ENCODE assay signal across 9 cellular contexts in the genomic region with DNA sequence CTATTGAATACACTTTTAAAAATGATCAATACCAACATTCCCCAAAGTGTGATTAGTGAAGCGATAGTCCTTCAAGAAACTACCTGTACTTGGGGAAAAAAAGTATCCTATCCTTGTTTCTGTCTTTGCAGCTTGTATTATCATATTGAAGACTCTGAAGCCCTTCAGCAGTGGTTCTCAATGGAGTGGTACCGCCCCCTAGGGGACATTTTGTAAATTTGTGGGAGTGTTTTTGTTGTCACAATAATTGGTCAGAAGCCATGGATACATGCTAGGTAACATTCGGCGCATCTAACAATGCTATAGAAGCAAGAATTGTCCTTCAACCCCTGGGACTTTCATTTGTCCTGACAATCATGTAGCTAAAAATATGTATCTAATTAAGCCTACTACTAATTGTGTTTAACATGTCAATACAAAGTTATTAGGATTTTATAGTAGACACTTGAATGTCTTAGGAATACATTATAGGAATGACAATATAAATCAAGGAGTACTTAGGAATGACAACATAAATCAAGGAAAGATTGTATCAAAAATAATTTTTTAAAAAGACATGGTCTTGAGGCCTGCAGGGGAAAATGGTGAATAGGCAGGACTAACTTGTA. TPM values are rescaled to one million over a fixed set of nuclear protein-coding genes. Genes with fewer than 3 reads are reported as not detected.
A peak's percentile ranks its signal among the peaks of the same experiment; 100 is the strongest.
DNase-seq lines count a peak whose midpoint lies in the region; ATAC-seq and TF ChIP-seq lines count a peak whose summit lies in the region.
"Had no signal": no experiment of that assay in that cellular context is flagged by ENCODE, and none has a peak within 500 bp of the region (broad histone marks: within the 10 kb centered on the region; RNA-seq: fewer than 3 reads in every experiment).

No MANE protein-coding gene starts in this region.

- 0 out of 2 replicates have a peak, but pooled peaks cover 1% of the 10 kb centered on the region for H3K9me2 ChIP-seq in GM23338 (ENCODE audit: insufficient read depth)

- no peaks in the 10 kb centered on the region for H3K27me3 Mint-ChIP-seq in MCF 10A (ENCODE audit: insufficient read depth, unreplicated experiment)
- peaks cover 6% of the 10 kb centered on the region for H3K27me3 Mint-ChIP-seq in GM23338 (ENCODE audit: insufficient read depth, low read depth, poor library complexity)
- H3K27me3 Mint-ChIP-seq in progenitor cell of endocrine pancreas = no peaks in the 10 kb centered on the region

- no peak overlapping the region for H2AFZ ChIP-seq in GM23338
- no peak overlapping the region for H2AFZ ChIP-seq in fibroblast of lung (ENCODE audit: low read length)

- H3K79me2 ChIP-seq in GM23338 (replicated peaks; ENCODE audit: insufficient read depth) (no peaks in the 10 kb centered on the region), fibroblast of lung (ENCODE audit: control insufficient read depth, insufficient read depth, low read length) (no peaks in the 10 kb centered on the region)

- no peak overlapping the region for H3K9ac ChIP-seq in fibroblast of lung (ENCODE audit: insufficient read depth, low read length)

- H3K4me2 ChIP-seq in GM23338 (no peak overlapping the region), fibroblast of lung (ENCODE audit: extremely low read depth, insufficient read depth, low read length) (no peak overlapping the region)

- H3K9me3 Mint-ChIP-seq in MCF 10A (ENCODE audit: unreplicated experiment) (peaks cover 12% of the 10 kb centered on the region), GM23338 (peaks cover 46% of the 10 kb centered on the region), progenitor cell of endocrine pancreas (ENCODE audit: low read depth) (peaks cover 26% of the 10 kb centered on the region)

- H3K27ac Mint-ChIP-seq in MCF 10A (ENCODE audit: low read depth, unreplicated experiment) (no peak overlapping the region), GM23338 (no peak overlapping the region), progenitor cell of endocrine pancreas (no peak overlapping the region)

- CTCF ChIA-PET in MCF 10A (lab: Yijun Ruan, JAX) = interaction anchor here (0.6 to 5.4 kb wide), 35 partner anchors 11 to 749 kb away, joined by 3 to 110 read pairs (median 6); a partner anchor contains a TSS

- TF ChIP-seq CTCF in MCF 10A (IDR thresholded peaks at IDR 0.05; ENCODE audit: unreplicated experiment) = peak; percentile 52
- peak in 1 of 3 donors; percentile 23 for TF ChIP-seq CTCF in breast epithelium (IDR thresholded peaks at IDR 0.05)
- TF ChIP-seq CTCF in GM23338 (conservative IDR thresholded peaks at IDR 0.05; ENCODE audit: low read depth in 2 of 2) = peak; percentile 78 to 92
- TF ChIP-seq CTCF in NB4 (IDR thresholded peaks at IDR 0.05; ENCODE audit: low read depth, low read length) = peak; percentile 50
- TF ChIP-seq CTCF in WI38 (IDR thresholded peaks at IDR 0.05; ENCODE audit: low read depth, low read length) = peak; percentile 54
- peak; percentile 62 to 73 for TF ChIP-seq CTCF in fibroblast of lung (conservative IDR thresholded peaks at IDR 0.05 in 1 of 2, IDR thresholded peaks at IDR 0.05 in 1 of 2; ENCODE audit: low read depth in 1 of 2, low read length in 2 of 2)
- peak; percentile 54 for TF ChIP-seq CTCF in progenitor cell of endocrine pancreas (IDR thresholded peaks at IDR 0.05; ENCODE audit: unreplicated experiment)

- H3K27ac ChIP-seq in breast epithelium (no peak overlapping the region), GM23338 (ENCODE audit: low read depth) (no peak overlapping the region), fibroblast of lung (ENCODE audit: insufficient read depth, low read length) (no peak overlapping the region)

- ATAC-seq in GM23338 = peak; percentile 64

- no peak for TF ChIP-seq POLR2A in breast epithelium (IDR thresholded peaks at IDR 0.05)
- no peak for TF ChIP-seq POLR2A in NB4 (IDR thresholded peaks at IDR 0.05; ENCODE audit: extremely low read depth, insufficient read length)

- no peaks in the 10 kb centered on the region for H3F3A ChIP-seq in GM23338 (replicated peaks; ENCODE audit: low read depth)

- peaks cover 6% of the 10 kb centered on the region for H3K36me3 Mint-ChIP-seq in MCF 10A (ENCODE audit: insufficient read depth, unreplicated experiment)
- peaks cover 59% of the 10 kb centered on the region for H3K36me3 Mint-ChIP-seq in GM23338 (ENCODE audit: low read depth)
- peaks cover 32% of the 10 kb centered on the region for H3K36me3 Mint-ChIP-seq in progenitor cell of endocrine pancreas (ENCODE audit: insufficient read depth)

- POLR2A ChIA-PET in MCF 10A (lab: Yijun Ruan, JAX) = interaction anchor here (0.7 to 2.5 kb wide), 6 partner anchors 10 to 149 kb away, joined by 3 to 9 read pairs (median 4); no protein-coding TSS in a partner anchor

- peak; percentile 72 for DNase-seq in MCF 10A (ENCODE audit: unreplicated experiment)
- no peak for DNase-seq in breast epithelium (ENCODE audit: low spot score in 2 of 2)
- peak; percentile 78 for DNase-seq in GM23338 (ENCODE audit: low spot score)
- peak; percentile 70 for DNase-seq in NB4 (ENCODE audit: low read depth)
- DNase-seq in fibroblast of lung (ENCODE audit: low read depth in 2 of 2) = peak; percentile 23 to 66
- DNase-seq in progenitor cell of endocrine pancreas (ENCODE audit: low spot score, unreplicated experiment) = no peak
- DNase-seq in HPDE6-E6E7 (ENCODE audit: extremely low spot score) = no peak
- DNase-seq: left cardiac atrium had no signal

- H3K9me3 ChIP-seq in breast epithelium (peaks cover 0 to 9% of the 10 kb centered on the region in 2 donors), fibroblast of lung (ENCODE audit: control insufficient read depth, insufficient read depth, low read depth, low read length) (no peaks in the 10 kb centered on the region)

- H3K36me3 ChIP-seq in breast epithelium (no peaks in the 10 kb centered on the region), GM23338 (ENCODE audit: insufficient read depth) (peaks cover 10% of the 10 kb centered on the region), fibroblast of lung (ENCODE audit: control insufficient read depth, insufficient read depth, low read length) (no peaks in the 10 kb centered on the region)

- H3K4me3 Mint-ChIP-seq in MCF 10A (ENCODE audit: unreplicated experiment) = no peak overlapping the region
- H3K4me3 Mint-ChIP-seq in GM23338 = no peak overlapping the region
- H3K4me3 Mint-ChIP-seq in progenitor cell of endocrine pancreas (ENCODE audit: low read depth) = no peak overlapping the region

- H4K20me1 ChIP-seq in GM23338 (replicated peaks; ENCODE audit: insufficient read depth) = no peaks in the 10 kb centered on the region
- no peaks in the 10 kb centered on the region for H4K20me1 ChIP-seq in fibroblast of lung (ENCODE audit: control insufficient read depth, extremely low read depth, insufficient read depth, low read length)

- no peaks in the 10 kb centered on the region for H3K27me3 ChIP-seq in breast epithelium
- H3K27me3 ChIP-seq in GM23338 (ENCODE audit: insufficient read depth) = no peaks in the 10 kb centered on the region
- H3K27me3 ChIP-seq in fibroblast of lung (ENCODE audit: control insufficient read depth, insufficient read depth, low read length) = no peaks in the 10 kb centered on the region

- no TSS peak for BruUV-seq in MCF 10A (replicated peaks; lab: Mats Ljungman, UMichigan)

- peaks cover 4% of the 10 kb centered on the region for H3K4me1 Mint-ChIP-seq in MCF 10A (ENCODE audit: insufficient read depth, unreplicated experiment)
- H3K4me1 Mint-ChIP-seq in GM23338 = peaks cover 12% of the 10 kb centered on the region
- H3K4me1 Mint-ChIP-seq in progenitor cell of endocrine pancreas (ENCODE audit: low read depth) = peaks cover 13% of the 10 kb centered on the region

- intact Hi-C loops in MCF 10A (cut with micrococcal nuclease) (loop anchor here (1.0 kb wide), 2 partner anchors 178 to 317 kb away; no protein-coding TSS in a partner anchor), breast epithelium (cut with DNase I; ENCODE audit: low total_unique reads) (loop anchor here (5.0 kb wide), 1 partner anchor 148 kb away; no protein-coding TSS in a partner anchor)

- H3K4me1 ChIP-seq in breast epithelium (no peaks in the 10 kb centered on the region), GM23338 (ENCODE audit: insufficient read depth) (peaks cover 3% of the 10 kb centered on the region; the same call in 1 of the 2 replicates), fibroblast of lung (ENCODE audit: control insufficient read depth, extremely low read depth, insufficient read depth, low read length) (no peaks in the 10 kb centered on the region)

- H3K4me3 ChIP-seq in breast epithelium (no peak overlapping the region), GM23338 (no peak overlapping the region), NB4 (ENCODE audit: low read depth, low read length) (no peak overlapping the region), WI38 (ENCODE audit: low read depth, low read length) (no peak overlapping the region), fibroblast of lung (replicated peaks in 1 of 4; ENCODE audit: control extremely low read depth in 1 of 4, insufficient read depth in 1 of 4, low read depth in 3 of 4, low read length in 4 of 4) (no peak overlapping the region)

TF ChIP-seq in GM23338, 12 proteins besides CTCF, POLR2A, EP300 and RAD21:
- TF ChIP-seq EZH2 (IDR thresholded peaks at IDR 0.05; ENCODE audit: low read depth, unreplicated experiment) = no peak
- TF ChIP-seq NANOG (IDR thresholded peaks at IDR 0.05; ENCODE audit: borderline replicate concordance) = no peak

RNA-seq across cellular contexts. Expression of a gene that starts 53.7 kb away (rescaled TPM):
- total RNA-seq in MCF 10A (2022) (84.6 and 89.6 TPM in 2 replicates), breast epithelium (10 to 100 TPM; 53.3 to 69.7 (median 56.0) TPM), fibroblast of lung (98.9 and 134 TPM in 2 replicates), progenitor cell of endocrine pancreas (46.6 and 48.3 TPM in 2 replicates)
- total RNA-seq in GM23338 (2014; rRNA removed; shearing (Covaris generic)) = 67.4 and 80.6 TPM in 2 replicates
- polyA plus RNA-seq in GM23338 (2016; fragmentation: Nextera tagmentation; extraction: Ambion mirVana) (25.1 and 27.3 TPM in 2 replicates), fibroblast of lung (52.6 and 62.8 TPM in 2 replicates)
- 45.7 and 49.7 TPM in 2 replicates for polyA plus RNA-seq in fibroblast of lung (2012)
- polyA minus RNA-seq in fibroblast of lung (ENCODE audit: low replicate concordance) = 23.1 and 24.9 TPM in 2 replicates

Comparison
In these comparisons a context has a peak if more than half of its experiments do, and no peak if none do; other contexts are left out.
1. DNase-seq: peak in MCF 10A (single experiment), GM23338 (single experiment), NB4 (single experiment) and fibroblast of lung (2 of 2); none in breast epithelium (0 of 2), progenitor cell of endocrine pancreas (single experiment) and HPDE6-E6E7 (single experiment).